15 cellular contexts compared by ENCODE assay signal in genomic region chr12:89339531-89339930, GRCh38. TPM values are rescaled to one million over a fixed set of nuclear protein-coding genes. Genes with fewer than 3 reads are reported as not detected.
DNase-seq lines count a peak whose midpoint lies in the region; ATAC-seq and TF ChIP-seq lines count a peak whose summit lies in the region.
"Had no signal": no experiment of that assay in that cellular context is flagged by ENCODE, and none has a peak within 500 bp of the region (broad histone marks: within the 10 kb centered on the region; RNA-seq: fewer than 3 reads in every experiment).

No MANE protein-coding gene starts in this region.

- WGBS in heart left ventricle, 4 donors = 57 to 70% (median 64%) methylated on average over 10 of the region's 10 CpGs

- intact Hi-C loops in heart left ventricle (cut with DNase I) = loop anchor here in 2 of 10 donors (5.0 kb wide), 2 partner anchors 172 to 177 kb away; no protein-coding TSS in a partner anchor
- intact Hi-C loops in gastrocnemius medialis (cut with DNase I; ENCODE audit: low total_unique reads) = no loop called here

- H3K4me3 ChIP-seq in heart left ventricle (peak overlapping the region in 1 of 12 donors; percentile 14), right atrium auricular region (no peak overlapping the region), gastrocnemius medialis (no peak overlapping the region)
- H3K4me3 ChIP-seq: HAP-1 had no signal

- H3K9me3 ChIP-seq in heart left ventricle (no peaks in the 10 kb centered on the region), right atrium auricular region (no peaks in the 10 kb centered on the region), gastrocnemius medialis (no peaks in the 10 kb centered on the region)
- H3K9me3 ChIP-seq: HAP-1 had no signal

- H3K36me3 ChIP-seq in heart left ventricle (no peaks in the 10 kb centered on the region), right atrium auricular region (no peaks in the 10 kb centered on the region), gastrocnemius medialis (no peaks in the 10 kb centered on the region)
- H3K36me3 ChIP-seq: HAP-1 had no signal

- in situ Hi-C loops in gastrocnemius medialis (cut with MboI; ENCODE audit: low sequenced_read_pairs in 4 of 4) = no loop called here

- H3K4me1 ChIP-seq in heart left ventricle (peaks cover 0 to 26% (median 4%) of the 10 kb centered on the region in 12 donors), right atrium auricular region (peaks cover 0 to 18% of the 10 kb centered on the region in 2 donors), gastrocnemius medialis (no peaks in the 10 kb centered on the region)
- H3K4me1 ChIP-seq: HAP-1 had no signal

- TF ChIP-seq POLR2A in heart left ventricle (IDR thresholded peaks at IDR 0.05) (no peak), gastrocnemius medialis (IDR thresholded peaks at IDR 0.05) (no peak)

- peak; percentile 57 to 90 (median 66) for ATAC-seq in heart left ventricle
- peak; percentile 35 for ATAC-seq in esophagus mucosa
- ATAC-seq in gastrocnemius medialis = peak; percentile 41 to 65
- no peak for ATAC-seq in HG03108 (IDR thresholded peaks at IDR 0.05; ENCODE audit: unreplicated experiment)
- ATAC-seq in GM21390 (IDR thresholded peaks at IDR 0.05; ENCODE audit: unreplicated experiment) = no peak
- ATAC-seq: CD8-positive, alpha-beta T cell had no signal

- H3K27ac ChIP-seq in heart left ventricle = peak overlapping the region in 9 of 12 donors; percentile 24 to 67 (median 50)
- H3K27ac ChIP-seq in right atrium auricular region = no peak overlapping the region
- peak overlapping the region in 2 of 4 donors; percentile 21 to 39 for H3K27ac ChIP-seq in gastrocnemius medialis
- H3K27ac ChIP-seq: 22Rv1 had no signal

- TF ChIP-seq CTCF in heart left ventricle (IDR thresholded peaks at IDR 0.05) (no peak), right atrium auricular region (IDR thresholded peaks at IDR 0.05) (no peak), gastrocnemius medialis (IDR thresholded peaks at IDR 0.05 in 4 of 5, conservative IDR thresholded peaks at IDR 0.05 in 1 of 5) (no peak)

- no peaks in the 10 kb centered on the region for H3K27me3 ChIP-seq in heart left ventricle
- H3K27me3 ChIP-seq in right atrium auricular region = no peaks in the 10 kb centered on the region
- H3K27me3 ChIP-seq in gastrocnemius medialis = peaks cover 0 to 3% (median 0%) of the 10 kb centered on the region in 3 donors

- peak in 1 of 5 donors; percentile 42 for DNase-seq in heart left ventricle
- DNase-seq in right atrium auricular region (ENCODE audit: low spot score) = no peak
- peak; percentile 11 for DNase-seq in MV-4-11 (lab: John Stamatoyannopoulos, UW)
- DNase-seq in gastrocnemius medialis = no peak
- no peak for DNase-seq in NCI-H146 (lab: John Stamatoyannopoulos, UW)
- DNase-seq: CD8-positive, alpha-beta T cell; COR-L47; DMS153; DMS79 treated with DMSO at 0.1 percent for 48 hours; EL had no signal

RNA-seq across cellular contexts. Expression of gene DUSP6, which starts 12.8 kb away (rescaled TPM):
- total RNA-seq in heart left ventricle (10 to 100 TPM; 11.4 to 66.7 (median 24.5) TPM), right atrium auricular region (10 to 100 TPM; 25.7 to 54.1 TPM), esophagus mucosa (15.0 TPM), gastrocnemius medialis (10 to 100 TPM in 3 of 4 donors, 1 to 10 TPM in 1; 4.2 to 23.8 (median 12.1) TPM)
- polyA plus RNA-seq in heart left ventricle = 10 to 100 TPM in 1 of 2 donors, 1 to 10 TPM in 1; 4.8 to 20.3 TPM

Comparison
In these comparisons a context has a peak if more than half of its experiments do, and no peak if none do; other contexts are left out.
1. H3K27ac ChIP-seq: peak in heart left ventricle (9 of 12); none in right atrium auricular region (0 of 2).
2. ATAC-seq: peak in heart left ventricle (4 of 4), esophagus mucosa (single experiment) and gastrocnemius medialis (2 of 2); none in HG03108 (single experiment) and GM21390 (single experiment).